In genomic region chr9:21564186-21564585, GRCh38 we compare ENCODE assay signal across 18 cellular contexts.
DNase-seq lines count a peak whose midpoint lies in the region; ATAC-seq and TF ChIP-seq lines count a peak whose summit lies in the region.
"Had no signal": no experiment of that assay in that cellular context is flagged by ENCODE, and none has a peak within 500 bp of the region (broad histone marks: within the 10 kb centered on the region; RNA-seq: fewer than 3 reads in every experiment).

No MANE protein-coding gene starts in this region.

- RAD21 ChIA-PET in HCT116 (lab: Charles Lee; ENCODE audit: low non-redundant PET in 1 of 2, low total read pairs in 2 of 2, uncharacterized antibody in 2 of 2, unreplicated experiment in 2 of 2) = no interaction called here

- DNase-seq in HCT116 (ENCODE audit: low read depth, low spot score) = no peak
- DNase-seq in Panc1 (ENCODE audit: low read depth, low spot score) = no peak
- no peak for DNase-seq in fibroblast of lung (ENCODE audit: low read depth in 2 of 2)
- no peak for DNase-seq in CD1c-positive myeloid dendritic cell (ENCODE audit: extremely low spot score)
- no peak for DNase-seq in occipital lobe (lab: John Stamatoyannopoulos, UW)
- DNase-seq: CD8-positive, alpha-beta memory T cell; DMS53; GDM1; NCI-H1092 treated with DMSO at 0.1 percent for 48 hours; NCI-H1436 treated with DMSO at 0.1 percent for 48 hours; NCI-H1930; NCI-H2227 treated with DMSO at 0.1 percent for 48 hours; NCI-H510A; SJCRH30 had no signal

- no peak for TF ChIP-seq RAD21 in HCT116 (IDR thresholded peaks at IDR 0.05; ENCODE audit: low read depth)

- H3K4me2 ChIP-seq in HCT116 (ENCODE audit: low read length) (peak overlapping the region; percentile 61), fibroblast of lung (ENCODE audit: extremely low read depth, insufficient read depth, low read length) (peak overlapping the region; percentile 3)
- H3K4me2 ChIP-seq: BLaER1 treated with 17β-estradiol and CSF1 and Interleukin-3, amounts not matched to agents 10 nM and 100 nM had no signal

- H4K20me1 ChIP-seq in HCT116 (ENCODE audit: insufficient read depth) = no peaks in the 10 kb centered on the region
- H4K20me1 ChIP-seq in fibroblast of lung (ENCODE audit: control insufficient read depth, extremely low read depth, insufficient read depth, low read length) = no peaks in the 10 kb centered on the region
- H4K20me1 ChIP-seq: BLaER1 treated with 17β-estradiol and CSF1 and Interleukin-3, amounts not matched to agents 10 nM and 100 nM had no signal

- BruUV-seq in HCT116 (replicated peaks; lab: Mats Ljungman, UMichigan) (no TSS peak), Panc1 (replicated peaks; lab: Mats Ljungman, UMichigan) (no TSS peak)

- H3K9me3 ChIP-seq in HCT116 (ENCODE audit: control insufficient read depth in 1 of 2, insufficient read depth in 1 of 2, low read depth in 1 of 2, low read length in 2 of 2) = no peaks in the 10 kb centered on the region
- H3K9me3 ChIP-seq in Panc1 (ENCODE audit: control insufficient read depth, insufficient read depth, low read depth, low read length) = no peaks in the 10 kb centered on the region
- no peaks in the 10 kb centered on the region for H3K9me3 ChIP-seq in fibroblast of lung (ENCODE audit: control insufficient read depth, insufficient read depth, low read depth, low read length)
- H3K9me3 ChIP-seq: SJCRH30 had no signal

- no peaks in the 10 kb centered on the region for H3K9me2 ChIP-seq in HCT116 (ENCODE audit: insufficient read depth)

- H3K4me3 ChIP-seq in HCT116 (replicated peaks in 1 of 2; ENCODE audit: low read depth in 1 of 2, low read length in 2 of 2) (peak overlapping the region; percentile 6 to 15; a peak in 3 of 4 replicates), Panc1 (ENCODE audit: low read depth in 2 of 2, low read length in 2 of 2) (peak overlapping the region in 1 of 2 experiments; percentile 23; a peak in 3 of 4 replicates), fibroblast of lung (replicated peaks in 1 of 4; ENCODE audit: control extremely low read depth in 1 of 4, insufficient read depth in 1 of 4, low read depth in 3 of 4, low read length in 4 of 4) (no peak overlapping the region)
- H3K4me3 ChIP-seq: BLaER1 treated with 17β-estradiol and CSF1 and Interleukin-3, amounts not matched to agents 10 nM and 100 nM; K562; SJCRH30 had no signal

- H3K79me2 ChIP-seq in HCT116 (ENCODE audit: insufficient read depth, low read length) = peaks cover 99% of the 10 kb centered on the region
- peaks cover 15% of the 10 kb centered on the region for H3K79me2 ChIP-seq in fibroblast of lung (ENCODE audit: control insufficient read depth, insufficient read depth, low read length)

- intact Hi-C loops in HCT116 (cut with micrococcal nuclease) = no loop called here
- intact Hi-C loops in Panc1 (cut with micrococcal nuclease; ENCODE audit: unreplicated experiment) = no loop called here

- POLR2A ChIA-PET in HCT116 (lab: Charles Lee) (interaction anchor here (1.4 to 5.2 kb wide), 6 partner anchors 8 to 125 kb away, joined by 4 to 37 read pairs (median 18); no protein-coding TSS in a partner anchor), Panc1 (lab: Charles Lee) (interaction anchor here (0.6 kb wide), 1 partner anchor 206 kb away, joined by 3 read pairs; no protein-coding TSS in a partner anchor)

- no peak for TF ChIP-seq POLR2A in HCT116 (IDR thresholded peaks at IDR 0.05; ENCODE audit: borderline replicate concordance, extremely low read depth, insufficient read depth, insufficient read length)

- H2AFZ ChIP-seq in HCT116 (ENCODE audit: low read depth, low read length, poor library complexity, severe bottlenecking) (no peak overlapping the region), fibroblast of lung (ENCODE audit: low read length) (no peak overlapping the region)

- in situ Hi-C loops in Panc1 (cut with HindIII; ENCODE audit: low pct_unique_long_range_greater_than_20kb, low sequenced_read_pairs) = no loop called here

- H3K4me1 ChIP-seq in HCT116 (ENCODE audit: control insufficient read depth in 1 of 2, insufficient read depth in 2 of 2, low read length in 2 of 2) (peaks cover 87 to 92% of the 10 kb centered on the region in 2 experiments), Panc1 (ENCODE audit: control insufficient read depth, insufficient read depth, low read length) (peaks cover 80% of the 10 kb centered on the region), fibroblast of lung (ENCODE audit: control insufficient read depth, extremely low read depth, insufficient read depth, low read length) (no peaks in the 10 kb centered on the region)
- H3K4me1 ChIP-seq: SJCRH30 had no signal

- ATAC-seq in HCT116 = no peak
- ATAC-seq in Panc1 = no peak
- ATAC-seq in HG03097 (IDR thresholded peaks at IDR 0.05; ENCODE audit: low FRiP score, unreplicated experiment) = no peak
- no peak for ATAC-seq in GM19324 (IDR thresholded peaks at IDR 0.05; ENCODE audit: low FRiP score, unreplicated experiment)
- ATAC-seq: K562 had no signal

- CTCF ChIA-PET in HCT116 (lab: Charles Lee) = interaction anchor here (1.0 kb wide), 1 partner anchor 225 kb away, joined by 3 read pairs; no protein-coding TSS in a partner anchor
- CTCF ChIA-PET in Panc1 (lab: Charles Lee) = no interaction called here

- H3K36me3 ChIP-seq in HCT116 (ENCODE audit: control insufficient read depth in 1 of 2, insufficient read depth in 2 of 2, low read length in 2 of 2) = peaks cover 0 to 13% of the 10 kb centered on the region in 2 experiments; a peak in 2 of 4 replicates
- H3K36me3 ChIP-seq in Panc1 (ENCODE audit: control insufficient read depth, insufficient read depth, low read length) = peaks cover under 1% of the 10 kb centered on the region; the same call in 1 of the 2 replicates
- H3K36me3 ChIP-seq in fibroblast of lung (ENCODE audit: control insufficient read depth, insufficient read depth, low read length) = no peaks in the 10 kb centered on the region
- H3K36me3 ChIP-seq: BLaER1 treated with 17β-estradiol and CSF1 and Interleukin-3, amounts not matched to agents 10 nM and 100 nM; SJCRH30 had no signal

- H3K9ac ChIP-seq in HCT116 (ENCODE audit: low read length) = peak overlapping the region; percentile 60
- H3K9ac ChIP-seq in fibroblast of lung (ENCODE audit: insufficient read depth, low read length) = no peak overlapping the region
- H3K9ac ChIP-seq: BLaER1 treated with 17β-estradiol and CSF1 and Interleukin-3, amounts not matched to agents 10 nM and 100 nM had no signal

- TF ChIP-seq CTCF in HCT116 (IDR thresholded peaks at IDR 0.05 in 2 of 3, conservative IDR thresholded peaks at IDR 0.05 in 1 of 3; ENCODE audit: borderline replicate concordance in 1 of 3, insufficient read depth in 1 of 3, low read depth in 2 of 3, low read length in 2 of 3) = no peak
- TF ChIP-seq CTCF in Panc1 (IDR thresholded peaks at IDR 0.05) = no peak
- no peak for TF ChIP-seq CTCF in fibroblast of lung (conservative IDR thresholded peaks at IDR 0.05 in 1 of 2, IDR thresholded peaks at IDR 0.05 in 1 of 2; ENCODE audit: low read depth in 1 of 2, low read length in 2 of 2)

- peak overlapping the region; percentile 99 for H3K27ac ChIP-seq in HCT116 (ENCODE audit: low read depth, low read length)
- H3K27ac ChIP-seq in Panc1 (ENCODE audit: low read length) = peak overlapping the region; percentile 94
- H3K27ac ChIP-seq in fibroblast of lung (ENCODE audit: insufficient read depth, low read length) = no peak overlapping the region
- H3K27ac ChIP-seq: BLaER1 treated with 17β-estradiol and CSF1 and Interleukin-3, amounts not matched to agents 10 nM and 100 nM; SJCRH30 had no signal

- no peaks in the 10 kb centered on the region for H3K27me3 ChIP-seq in HCT116 (ENCODE audit: insufficient read depth, low read length)
- H3K27me3 ChIP-seq in Panc1 (ENCODE audit: control insufficient read depth, insufficient read depth, low read length) = no peaks in the 10 kb centered on the region
- no peaks in the 10 kb centered on the region for H3K27me3 ChIP-seq in fibroblast of lung (ENCODE audit: control insufficient read depth, insufficient read depth, low read length)
- H3K27me3 ChIP-seq: SJCRH30 had no signal

TF ChIP-seq in HCT116, 20 proteins besides CTCF, POLR2A, EP300 and RAD21:
- TF ChIP-seq MAX (IDR thresholded peaks at IDR 0.05) = no peak

Comparison
In these comparisons a context has a peak if more than half of its experiments do, and no peak if none do; other contexts are left out.
1. H3K4me3 ChIP-seq: peak in HCT116 (2 of 2); none in fibroblast of lung (0 of 4).